ENCODE assay signal across 8 cellular contexts in the genomic region with DNA sequence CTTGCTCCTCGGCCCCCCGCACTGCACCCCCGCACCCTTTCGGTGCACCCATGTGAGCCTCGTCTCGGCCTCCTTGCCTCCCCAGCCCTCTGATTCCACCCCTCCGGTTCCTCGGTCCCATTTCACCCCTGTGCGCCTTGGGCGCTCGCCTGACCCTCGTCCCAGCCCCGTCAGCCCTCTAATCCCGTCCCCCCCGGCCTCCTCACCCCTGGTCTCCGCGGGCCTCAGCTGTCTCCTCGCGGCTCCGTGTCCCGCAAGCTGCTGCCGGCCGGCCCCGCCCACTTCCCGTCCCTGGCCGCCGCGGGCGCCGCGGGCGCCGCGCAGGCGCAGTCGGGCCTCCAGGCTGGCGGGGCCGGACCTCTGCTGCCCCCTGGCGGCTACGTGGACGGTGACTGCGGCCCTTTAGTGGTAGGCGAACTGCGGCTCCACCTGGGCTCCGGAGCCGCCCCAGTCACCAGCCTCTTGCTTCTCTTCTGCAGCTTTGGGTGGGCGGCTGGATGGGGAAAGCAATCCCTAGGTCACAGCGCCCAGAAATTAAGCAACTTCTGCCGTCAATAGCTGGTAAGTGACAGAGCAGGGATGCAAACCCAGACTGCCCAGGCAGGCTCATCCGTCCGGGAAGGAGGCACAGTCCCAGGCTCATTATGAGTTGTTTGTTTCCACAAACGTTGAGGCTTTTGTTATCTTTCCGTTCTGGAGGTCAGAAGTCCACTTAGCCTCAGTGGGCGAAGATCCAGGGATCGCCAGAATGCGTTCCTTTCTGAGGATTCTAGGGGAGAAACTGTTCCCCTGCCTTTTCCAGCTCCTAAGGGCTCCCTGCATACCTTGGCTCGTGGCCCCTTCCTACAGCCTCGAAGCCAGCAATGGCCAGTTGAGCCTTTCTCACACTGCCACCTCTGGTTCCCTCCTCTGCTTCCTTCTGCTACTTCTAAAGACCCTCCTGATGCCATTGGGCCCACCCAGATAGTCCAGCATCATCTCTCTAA. TPM values are rescaled to one million over a fixed set of nuclear protein-coding genes. Genes with fewer than 3 reads are reported as not detected.
A peak's percentile ranks its signal among the peaks of the same experiment; 100 is the strongest.
DNase-seq lines count a peak whose midpoint lies in the region; ATAC-seq and TF ChIP-seq lines count a peak whose summit lies in the region.

PPM1F (minus strand) TSS at position 263 of the 986 bp plus-strand sequence. CDS start 6,800 bp downstream, outside the sequence.

- WGBS in ectodermal cell, 2 experiments, result 14 to 16% methylated on average over 58 of the region's 58 CpGs
- 11 to 12% methylated on average over 57 to 58 of the region's 58 CpGs for WGBS in lung, 2 donors

- peak within 1 kb of the TSS; percentile 75 for H3K4me3 ChIP-seq in ectodermal cell (ENCODE audit: insufficient read depth, low read depth, low read length)
- peak within 1 kb of the TSS; percentile 91 for H3K4me3 ChIP-seq in lung

- H3K4me1 Mint-ChIP-seq in activated CD8-positive, alpha-beta T cell treated with anti-CD3 and anti-CD28 coated beads, Interleukin-2, amount 10 ng/mL, durations not matched to agents 7 days and 5 days (ENCODE audit: low read depth), result peaks cover 13% of the 10 kb centered on the region

- CTCF ChIA-PET in activated CD8-positive, alpha-beta T cell treated with anti-CD3 and anti-CD28 coated beads, Interleukin-2, amount 10 ng/mL, durations not matched to agents 7 days and 5 days (lab: Charles Lee), result interaction anchor here (0.7 to 7.9 kb wide), 30 partner anchors 8 to 395 kb away, joined by 3 to 138 read pairs (median 4); partner anchors contain the start of genes TOP3B and YPEL1

- H3K27ac Mint-ChIP-seq in activated CD8-positive, alpha-beta T cell treated with anti-CD3 and anti-CD28 coated beads, Interleukin-2, amount 10 ng/mL, durations not matched to agents 7 days and 5 days, result peak within 1 kb of the TSS; percentile 83

- H3K9me3 Mint-ChIP-seq in activated CD8-positive, alpha-beta T cell treated with anti-CD3 and anti-CD28 coated beads, Interleukin-2, amount 10 ng/mL, durations not matched to agents 7 days and 5 days (ENCODE audit: insufficient read depth), result no peaks in the 10 kb centered on the region

- TF ChIP-seq CTCF in 22Rv1 (IDR thresholded peaks at IDR 0.05) (peak; percentile 99), lung (IDR thresholded peaks at IDR 0.05; ENCODE audit: control extremely low read depth, extremely low read depth) (peak; percentile 94)

- peak; percentile 22 for DNase-seq in NCI-H82 treated with DMSO at 0.1 percent for 48 hours (lab: John Stamatoyannopoulos, UW; ENCODE audit: unreplicated experiment)
- DNase-seq in activated CD8-positive, alpha-beta T cell treated with anti-CD3 and anti-CD28 coated beads, Interleukin-2, amount 10 ng/mL, durations not matched to agents 7 days and 5 days, result peak; percentile 91
- DNase-seq in lung (ENCODE audit: low spot score), result peak; percentile 87
- DNase-seq in stimulated activated CD4-positive, alpha-beta T cell treated with anti-CD3 and anti-CD28 coated beads, TNF-alpha, amount 100 ng/mL, for 1 hour (ENCODE audit: low read depth in 3 of 3, low spot score in 1 of 3), result peak; percentile 75 to 95 (median 89)

- no peaks in the 10 kb centered on the region for H3K27me3 Mint-ChIP-seq in activated CD8-positive, alpha-beta T cell treated with anti-CD3 and anti-CD28 coated beads, Interleukin-2, amount 10 ng/mL, durations not matched to agents 7 days and 5 days (ENCODE audit: low read depth)

- H3K36me3 ChIP-seq in ectodermal cell (ENCODE audit: control insufficient read depth, insufficient read depth, low read length) (no peaks in the 10 kb centered on the region), lung (ENCODE audit: control insufficient read depth in 2 of 2, insufficient read depth in 2 of 2, low read length in 2 of 2) (peaks cover 0 to 2% of the 10 kb centered on the region in 2 donors)

- POLR2A ChIA-PET in activated CD8-positive, alpha-beta T cell treated with anti-CD3 and anti-CD28 coated beads, Interleukin-2, amount 10 ng/mL, durations not matched to agents 7 days and 5 days (lab: Charles Lee), result interaction anchor here (0.7 to 1.9 kb wide), 3 partner anchors 13 to 16 kb away, joined by 3 to 6 read pairs (median 3); no protein-coding TSS in a partner anchor

- H3K9me3 ChIP-seq in ectodermal cell (ENCODE audit: control insufficient read depth, low read length) (no peaks in the 10 kb centered on the region), lung (ENCODE audit: control insufficient read depth in 2 of 2, insufficient read depth in 1 of 2, low read length in 1 of 2) (no peaks in the 10 kb centered on the region)

- H3K36me3 Mint-ChIP-seq in activated CD8-positive, alpha-beta T cell treated with anti-CD3 and anti-CD28 coated beads, Interleukin-2, amount 10 ng/mL, durations not matched to agents 7 days and 5 days (ENCODE audit: low read depth), result peaks cover 3% of the 10 kb centered on the region

- H3K27ac ChIP-seq in 22Rv1 (no peak within 1 kb of the TSS), ectodermal cell (ENCODE audit: insufficient read depth, low read depth, low read length, poor library complexity, severe bottlenecking) (no peak within 1 kb of the TSS), lung (ENCODE audit: low read depth in 1 of 2, low read length in 1 of 2) (peak within 1 kb of the TSS; percentile 5 to 92)

- peak within 1 kb of the TSS; percentile 85 for H3K4me3 Mint-ChIP-seq in activated CD8-positive, alpha-beta T cell treated with anti-CD3 and anti-CD28 coated beads, Interleukin-2, amount 10 ng/mL, durations not matched to agents 7 days and 5 days

- H3K4me1 ChIP-seq in ectodermal cell (ENCODE audit: control insufficient read depth, insufficient read depth, low read length) (peaks cover under 1% of the 10 kb centered on the region), lung (ENCODE audit: control insufficient read depth in 2 of 2, insufficient read depth in 2 of 2, low read length in 2 of 2) (peaks cover 0 to 11% of the 10 kb centered on the region in 2 donors)

- ATAC-seq in GM18502 (IDR thresholded peaks at IDR 0.05; ENCODE audit: poor library complexity, unreplicated experiment), result peak; percentile 79
- ATAC-seq in HG03196 (IDR thresholded peaks at IDR 0.05; ENCODE audit: unreplicated experiment), result peak; percentile 58
- peak; percentile 90 for ATAC-seq in activated CD8-positive, alpha-beta T cell treated with anti-CD3 and anti-CD28 coated beads, Interleukin-2, amount 10 ng/mL, durations not matched to agents 7 days and 5 days
- ATAC-seq in lung (ENCODE audit: insufficient read depth, low FRiP score), result peak; percentile 95

- H3K27me3 ChIP-seq in ectodermal cell (ENCODE audit: control insufficient read depth, insufficient read depth, low read length, poor library complexity, severe bottlenecking) (peaks cover 9% of the 10 kb centered on the region), lung (ENCODE audit: control insufficient read depth, insufficient read depth) (no peaks in the 10 kb centered on the region)

RNA-seq across cellular contexts. Expression of gene PPM1F, which starts in this region (rescaled TPM):
- total RNA-seq in activated CD8-positive, alpha-beta T cell treated with anti-CD3 and anti-CD28 coated beads, Interleukin-2, amount 10 ng/mL, durations not matched to agents 7 days and 5 days, result 10 to 100 TPM; 15.3 to 15.7 TPM
- polyA plus RNA-seq in ectodermal cell (2013, experiment 1 of 4), result 27.9 TPM
- 24.5 TPM for polyA plus RNA-seq in ectodermal cell (2013, experiment 2 of 4)
- polyA plus RNA-seq in ectodermal cell (2013, experiment 3 of 4), result 19.3 TPM
- 21.5 TPM for polyA plus RNA-seq in ectodermal cell (2013, experiment 4 of 4)
- 10 to 100 TPM; 32.2 to 62.4 TPM for total RNA-seq in lung
- 10 to 100 TPM; 25.8 to 32.9 TPM for polyA plus RNA-seq in lung

Comparison
In these comparisons a context has a peak if more than half of its experiments do, and no peak if none do; other contexts are left out.
1. H3K27ac ChIP-seq: peak in lung (2 of 2); none in 22Rv1 (single experiment) and ectodermal cell (single experiment).
2. DNase-seq: peak in every context shown above with its lines; median percentile 91 in activated CD8-positive, alpha-beta T cell treated with anti-CD3 and anti-CD28 coated beads, Interleukin-2, amount 10 ng/mL, durations not matched to agents 7 days and 5 days; 89 in stimulated activated CD4-positive, alpha-beta T cell treated with anti-CD3 and anti-CD28 coated beads, TNF-alpha, amount 100 ng/mL, for 1 hour; 87 in lung; 22 in NCI-H82 treated with DMSO at 0.1 percent for 48 hours.
3. Peak in every context shown above with its lines, with median percentiles within 50 percentile points of each other: ATAC-seq.